In genomic region chr7:151113344-151114150, GRCh38 we compare ENCODE assay signal across 1 cellular context.
TF ChIP-seq lines count a peak whose summit lies in the region.

No MANE protein-coding gene starts in this region.

TF ChIP-seq in K562, 482 proteins besides CTCF, POLR2A, EP300 and RAD21 (continued from another document and continues in another):
- peak; percentile 52 to 82; a peak in 3 of 4 replicates for TF ChIP-seq UBTF (IDR thresholded peaks at IDR 0.05; ENCODE audit: borderline replicate concordance in 1 of 2, low read depth in 2 of 2, low read length in 2 of 2)
- TF ChIP-seq USF2 (CRISPR knock-in tag; IDR thresholded peaks at IDR 0.05): no peak
- no peak for TF ChIP-seq ZBTB17 (CRISPR knock-in tag; IDR thresholded peaks at IDR 0.05)
- peak; percentile 73; the same call in 1 of the 2 replicates for TF ChIP-seq TCF7 (IDR thresholded peaks at IDR 0.05; ENCODE audit: borderline replicate concordance)
- no peak for TF ChIP-seq DIDO1 (tag; IDR thresholded peaks at IDR 0.05; ENCODE audit: low read depth)
- peak; percentile 61; the same call in 1 of the 2 replicates for TF ChIP-seq SMARCE1 (IDR thresholded peaks at IDR 0.05)
- no peak for TF ChIP-seq ILK (tag; IDR thresholded peaks at IDR 0.05; ENCODE audit: borderline replicate concordance, low read depth)
- TF ChIP-seq TSC22D4 (tag; IDR thresholded peaks at IDR 0.05): no peak
- TF ChIP-seq TAF7 (tag; IDR thresholded peaks at IDR 0.05): no peak
- TF ChIP-seq THRAP3 (IDR thresholded peaks at IDR 0.05; ENCODE audit: borderline replicate concordance): no peak
- TF ChIP-seq MEIS2 (IDR thresholded peaks at IDR 0.05; ENCODE audit: partially characterized antibody): peak; percentile 31
- TF ChIP-seq NONO (IDR thresholded peaks at IDR 0.05; ENCODE audit: low read depth in 2 of 2, low read length in 1 of 2): no peak
- TF ChIP-seq BRD4 (IDR thresholded peaks at IDR 0.05): no peak
- TF ChIP-seq SAP30 (IDR thresholded peaks at IDR 0.05; ENCODE audit: borderline replicate concordance, insufficient read depth, low read depth, low read length, poor library complexity, severe bottlenecking): no peak
- TF ChIP-seq CTBP1 (IDR thresholded peaks at IDR 0.05; ENCODE audit: borderline replicate concordance): peak; percentile 63; the same call in 1 of the 2 replicates
- no peak for TF ChIP-seq DMBX1 (CRISPR knock-in tag; IDR thresholded peaks at IDR 0.05; ENCODE audit: borderline replicate concordance)
- TF ChIP-seq PTTG1 (tag; IDR thresholded peaks at IDR 0.05; ENCODE audit: low read depth): no peak
- no peak for TF ChIP-seq ZBTB49 (CRISPR knock-in tag; IDR thresholded peaks at IDR 0.05; ENCODE audit: borderline replicate concordance)
- no peak for TF ChIP-seq ZNF445 (CRISPR knock-in tag; IDR thresholded peaks at IDR 0.05; ENCODE audit: low read depth)
- 0 out of 2 replicates have a peak, but pooled peaks have one; percentile 15 for TF ChIP-seq REST (CRISPR knock-in tag; IDR thresholded peaks at IDR 0.05; ENCODE audit: low read depth)
- peak; percentile 86 for TF ChIP-seq LCOR (CRISPR knock-in tag; IDR thresholded peaks at IDR 0.05)
- TF ChIP-seq ZNF57 (CRISPR knock-in tag; IDR thresholded peaks at IDR 0.05): no peak
- TF ChIP-seq GABPB2 (CRISPR knock-in tag; conservative IDR thresholded peaks at IDR 0.05): no peak
- no peak for TF ChIP-seq ZNF431 (CRISPR knock-in tag; IDR thresholded peaks at IDR 0.05)
- peak; percentile 77 for TF ChIP-seq CBFA2T3 (IDR thresholded peaks at IDR 0.05)
- no peak for TF ChIP-seq ZNF165 (CRISPR knock-in tag; IDR thresholded peaks at IDR 0.05; ENCODE audit: borderline replicate concordance)
- no peak for TF ChIP-seq ZNF384 (IDR thresholded peaks at IDR 0.05; ENCODE audit: low read depth, low read length)
- no peak for TF ChIP-seq ARID3B (CRISPR knock-in tag; IDR thresholded peaks at IDR 0.05; ENCODE audit: borderline replicate concordance)
- no peak for TF ChIP-seq ZNF695 (CRISPR knock-in tag; IDR thresholded peaks at IDR 0.05)
- TF ChIP-seq RFX7 (CRISPR knock-in tag; IDR thresholded peaks at IDR 0.05): no peak
- peak; percentile 34; the same call in 1 of the 2 replicates for TF ChIP-seq TCF3 (CRISPR knock-in tag; IDR thresholded peaks at IDR 0.05)
- no peak for TF ChIP-seq U2AF1 (optimal IDR thresholded peaks at IDR 0.05; ENCODE audit: low read depth, low read length)
- TF ChIP-seq ZBTB9 (CRISPR knock-in tag; IDR thresholded peaks at IDR 0.05): no peak
- TF ChIP-seq SP1 (CRISPR knock-in tag; IDR thresholded peaks at IDR 0.05): peak; percentile 16; the same call in 1 of the 2 replicates
- TF ChIP-seq BDP1 (IDR thresholded peaks at IDR 0.05; ENCODE audit: insufficient read depth, insufficient read length): no peak
- TF ChIP-seq SMARCA4 (IDR thresholded peaks at IDR 0.05): peak; percentile 75
- no peak for TF ChIP-seq TCFL5 (CRISPR knock-in tag; conservative IDR thresholded peaks at IDR 0.05)
- 0 out of 4 replicates have a peak, but pooled peaks of 1 of the 2 experiments have one; percentile 31 for TF ChIP-seq NRF1 (conservative IDR thresholded peaks at IDR 0.05 in 1 of 2, IDR thresholded peaks at IDR 0.05 in 1 of 2)
- peak in 1 of 2 experiments; percentile 78; a peak in 1 of 4 replicates for TF ChIP-seq RCOR1 (IDR thresholded peaks at IDR 0.05; ENCODE audit: borderline replicate concordance in 1 of 2, low read depth in 2 of 2, low read length in 2 of 2)
- TF ChIP-seq ZNF263 (CRISPR knock-in tag; IDR thresholded peaks at IDR 0.05; ENCODE audit: borderline replicate concordance): no peak
- TF ChIP-seq PTRF (tag; IDR thresholded peaks at IDR 0.05): no peak
- TF ChIP-seq GMEB1 (CRISPR knock-in tag; IDR thresholded peaks at IDR 0.05): no peak
- TF ChIP-seq GTF3C2 (IDR thresholded peaks at IDR 0.05; ENCODE audit: borderline replicate concordance, extremely low read depth, insufficient read length): no peak
- TF ChIP-seq ZEB2 (IDR thresholded peaks at IDR 0.05): no peak
- TF ChIP-seq DEAF1 (CRISPR knock-in tag; IDR thresholded peaks at IDR 0.05): no peak
